ENCODE assay signal across 28 cellular contexts in genomic region chr1:197620660-197621273, GRCh38.
DNase-seq lines count a peak whose midpoint lies in the region; ATAC-seq, FAIRE-seq and TF ChIP-seq lines count a peak whose summit lies in the region.
"Had no signal": no experiment of that assay in that cellular context is flagged by ENCODE, and none has a peak within 500 bp of the region (broad histone marks: within the 10 kb centered on the region; RNA-seq: fewer than 3 reads in every experiment).

No MANE protein-coding gene starts in this region.

- peak overlapping the region; percentile 15; the same call in 2 of the 3 replicates for H3K4me2 ChIP-seq in A549
- H3K4me2 ChIP-seq: BLaER1 treated with 17β-estradiol and CSF1 and Interleukin-3, amounts not matched to agents 10 nM and 100 nM had no signal

- H3K4me1 Mint-ChIP-seq in activated naive CD4-positive, alpha-beta T cell treated with anti-CD3 and anti-CD28 coated beads for 36 hours (ENCODE audit: low read depth): no peaks in the 10 kb centered on the region
- H3K4me1 Mint-ChIP-seq: activated CD4-positive, alpha-beta T cell treated with anti-CD3 and anti-CD28 coated beads, Interleukin-2, amount 10 ng/mL, durations not matched to agents 24 days and 14 days; immature natural killer cell had no signal

- no peak for TF ChIP-seq POLR2A in A549 (IDR thresholded peaks at IDR 0.05; ENCODE audit: low read length)

- H3K4me1 ChIP-seq in A549: peaks cover 13% of the 10 kb centered on the region; the same call in 1 of the 3 replicates
- H3K4me1 ChIP-seq: ascending aorta, esophagus squamous epithelium had no signal

- H3K4me3 Mint-ChIP-seq in activated naive CD4-positive, alpha-beta T cell treated with anti-CD3 and anti-CD28 coated beads for 36 hours: no peak overlapping the region
- H3K4me3 Mint-ChIP-seq: activated CD4-positive, alpha-beta T cell treated with anti-CD3 and anti-CD28 coated beads, Interleukin-2, amount 10 ng/mL, durations not matched to agents 24 days and 14 days; activated naive CD8-positive, alpha-beta T cell treated with anti-CD3 and anti-CD28 coated beads, Interleukin-2, amount 10 ng/mL, durations not matched to agents 7 days and 5 days; dendritic cell treated with granulocyte-macrophage colony-stimulating factor and Interleukin-4, amounts not matched to agents 40 ng/mL and 50 ng/mL, for 4 days; immature natural killer cell had no signal

- H3K9me3 Mint-ChIP-seq in activated naive CD4-positive, alpha-beta T cell treated with anti-CD3 and anti-CD28 coated beads for 36 hours: no peaks in the 10 kb centered on the region
- H3K9me3 Mint-ChIP-seq: activated CD4-positive, alpha-beta T cell treated with anti-CD3 and anti-CD28 coated beads, Interleukin-2, amount 10 ng/mL, durations not matched to agents 24 days and 14 days; activated naive CD8-positive, alpha-beta T cell treated with anti-CD3 and anti-CD28 coated beads, Interleukin-2, amount 10 ng/mL, durations not matched to agents 7 days and 5 days; dendritic cell treated with granulocyte-macrophage colony-stimulating factor and Interleukin-4, amounts not matched to agents 40 ng/mL and 50 ng/mL, for 4 days; immature natural killer cell had no signal

- H3K27ac ChIP-seq in A549 (no peak overlapping the region), RWPE1 (no peak overlapping the region)
- H3K27ac ChIP-seq: ascending aorta; BLaER1 treated with 17β-estradiol and CSF1 and Interleukin-3, amounts not matched to agents 10 nM and 100 nM; esophagus squamous epithelium; GM23248; HL-60; psoas muscle had no signal

- H3K4me3 ChIP-seq in A549: no peak overlapping the region
- H3K4me3 ChIP-seq: ascending aorta; BLaER1 treated with 17β-estradiol and CSF1 and Interleukin-3, amounts not matched to agents 10 nM and 100 nM; esophagus squamous epithelium; GM23248; psoas muscle had no signal

- no peak for TF ChIP-seq CTCF in A549 (IDR thresholded peaks at IDR 0.05)
- TF ChIP-seq CTCF in RWPE1 (conservative IDR thresholded peaks at IDR 0.05; ENCODE audit: low read depth): no peak

- intact Hi-C loops in left colon (cut with DNase I, micrococcal nuclease): no loop called here
- intact Hi-C loops in activated naive CD4-positive, alpha-beta T cell treated with anti-CD3 and anti-CD28 coated beads for 36 hours (cut with micrococcal nuclease): no loop called here

- DNase-seq in A549 (ENCODE audit: low read depth in 1 of 2, low spot score in 1 of 2) (peak in 1 of 2 experiments; percentile 42), DMS53 (lab: John Stamatoyannopoulos, UW) (peak; percentile 96), NCI-H748 treated with DMSO at 0.1 percent for 48 hours (lab: John Stamatoyannopoulos, UW) (peak; percentile 20), left colon (no peak), NOMO-1 (lab: John Stamatoyannopoulos, UW; ENCODE audit: unreplicated experiment in 2 of 2) (no peak), RWPE1 (ENCODE audit: low spot score) (no peak)
- DNase-seq in activated naive CD4-positive, alpha-beta T cell treated with anti-CD3 and anti-CD28 coated beads for 36 hours: no peak
- DNase-seq: activated CD4-positive, alpha-beta T cell treated with anti-CD3 and anti-CD28 coated beads, Interleukin-2, amount 10 ng/mL, durations not matched to agents 24 days and 14 days; activated effector memory CD4-positive, alpha-beta T cell treated with anti-CD3 and anti-CD28 coated beads, Interleukin-2, amount 50 U/mL, for 16 hours; activated naive CD8-positive, alpha-beta T cell treated with anti-CD3 and anti-CD28 coated beads, Interleukin-2, amount 10 ng/mL, durations not matched to agents 7 days and 5 days; activated T-cell treated with anti-CD3 and anti-CD28 coated beads, Interleukin-2, amount 50 U/mL, for 1 hour; caudate nucleus; esophagus squamous epithelium; GM23248; hypothalamus; immature natural killer cell; NCI-H1092; psoas muscle; RPMI8226; stimulated activated naive CD4-positive, alpha-beta T cell treated with Interleukin-2 at 50 U/mL for 16 hours had no signal

- ATAC-seq in A549 (peak; percentile 43 to 73; a peak in 3 of 6 replicates), left colon (peak; percentile 84), GM19467 (IDR thresholded peaks at IDR 0.05; ENCODE audit: unreplicated experiment) (no peak)
- ATAC-seq: SK-N-SH treated with all-trans-retinoic acid at 6 μM for 48 hours had no signal

- H3K27me3 Mint-ChIP-seq in activated naive CD4-positive, alpha-beta T cell treated with anti-CD3 and anti-CD28 coated beads for 36 hours (ENCODE audit: low read depth): no peaks in the 10 kb centered on the region
- H3K27me3 Mint-ChIP-seq: activated CD4-positive, alpha-beta T cell treated with anti-CD3 and anti-CD28 coated beads, Interleukin-2, amount 10 ng/mL, durations not matched to agents 24 days and 14 days; activated naive CD8-positive, alpha-beta T cell treated with anti-CD3 and anti-CD28 coated beads, Interleukin-2, amount 10 ng/mL, durations not matched to agents 7 days and 5 days; dendritic cell treated with granulocyte-macrophage colony-stimulating factor and Interleukin-4, amounts not matched to agents 40 ng/mL and 50 ng/mL, for 4 days had no signal

- no peak overlapping the region for H3K27ac Mint-ChIP-seq in activated naive CD4-positive, alpha-beta T cell treated with anti-CD3 and anti-CD28 coated beads for 36 hours
- H3K27ac Mint-ChIP-seq: activated CD4-positive, alpha-beta T cell treated with anti-CD3 and anti-CD28 coated beads, Interleukin-2, amount 10 ng/mL, durations not matched to agents 24 days and 14 days; activated naive CD8-positive, alpha-beta T cell treated with anti-CD3 and anti-CD28 coated beads, Interleukin-2, amount 10 ng/mL, durations not matched to agents 7 days and 5 days; dendritic cell treated with granulocyte-macrophage colony-stimulating factor and Interleukin-4, amounts not matched to agents 40 ng/mL and 50 ng/mL, for 4 days; immature natural killer cell had no signal

- TF ChIP-seq RAD21 in A549 (conservative IDR thresholded peaks at IDR 0.05 in 1 of 2, IDR thresholded peaks at IDR 0.05 in 1 of 2): no peak

- no peaks in the 10 kb centered on the region for H3K9me3 ChIP-seq in A549
- H3K9me3 ChIP-seq: ascending aorta; BLaER1 treated with 17β-estradiol and CSF1 and Interleukin-3, amounts not matched to agents 10 nM and 100 nM; esophagus squamous epithelium; psoas muscle had no signal

- CTCF ChIA-PET in A549 (lab: Yijun Ruan, JAX): no interaction called here
- CTCF ChIA-PET in activated naive CD4-positive, alpha-beta T cell treated with anti-CD3 and anti-CD28 coated beads for 36 hours (lab: Charles Lee): interaction anchor here (0.6 to 1.2 kb wide), 2 partner anchors 248 to 294 kb away, joined by 3 read pairs; no protein-coding TSS in a partner anchor
- CTCF ChIA-PET in RWPE1 (lab: Yijun Ruan, JAX): interaction anchor here (0.6 to 1.1 kb wide), 3 partner anchors 232 to 303 kb away, joined by 3 to 5 read pairs (median 5); no protein-coding TSS in a partner anchor

- H3K36me3 Mint-ChIP-seq in activated naive CD4-positive, alpha-beta T cell treated with anti-CD3 and anti-CD28 coated beads for 36 hours (ENCODE audit: low read depth): peaks cover 3% of the 10 kb centered on the region

- TF ChIP-seq EP300 in A549 (IDR thresholded peaks at IDR 0.05): no peak

- WGBS in A549 (ENCODE audit: missing lambda C conversion rate): 47% methylated on average over 7 of the region's 7 CpGs

- POLR2A ChIA-PET in A549 (lab: Yijun Ruan, JAX): no interaction called here
- POLR2A ChIA-PET in RWPE1 (lab: Yijun Ruan, JAX; ENCODE audit: low non-redundant PET): no interaction called here

- FAIRE-seq in A549 (lab: Jason Lieb, UNC): no peak
- FAIRE-seq: frontal cortex, urothelium cell line had no signal

TF ChIP-seq in A549, 52 proteins besides CTCF, POLR2A, EP300 and RAD21:
- TF ChIP-seq MAZ (IDR thresholded peaks at IDR 0.05; ENCODE audit: borderline replicate concordance, low read depth, low read length): no peak
- TF ChIP-seq GATA3 (IDR thresholded peaks at IDR 0.05; ENCODE audit: borderline replicate concordance): peak; percentile 33; the same call in 1 of the 2 replicates
TF ChIP-seq in A549: peak in this region for 1.

Comparison
In these comparisons a context has a peak if more than half of its experiments do, and no peak if none do; other contexts are left out.
1. DNase-seq: peak in DMS53 (single experiment) and NCI-H748 treated with DMSO at 0.1 percent for 48 hours (single experiment); none in left colon (0 of 2), NOMO-1 (0 of 2), activated naive CD4-positive, alpha-beta T cell treated with anti-CD3 and anti-CD28 coated beads for 36 hours (single experiment) and RWPE1 (single experiment).